In genomic region chr10:3043512-3044368, GRCh38 we compare ENCODE assay signal across 8 cellular contexts. TPM values are rescaled to one million over a fixed set of nuclear protein-coding genes. Genes with fewer than 3 reads are reported as not detected.
DNase-seq lines count a peak whose midpoint lies in the region; ATAC-seq, FAIRE-seq and TF ChIP-seq lines count a peak whose summit lies in the region.

No MANE protein-coding gene starts in this region.

- H3K9me3 ChIP-seq in OCI-LY3 (ENCODE audit: insufficient read depth, low read length): no peaks in the 10 kb centered on the region
- no peaks in the 10 kb centered on the region for H3K9me3 ChIP-seq in osteoblast (ENCODE audit: low read depth, low read length)

- H4K20me1 ChIP-seq in OCI-LY3 (ENCODE audit: insufficient read depth, low read length) (no peaks in the 10 kb centered on the region), osteoblast (ENCODE audit: insufficient read depth, low read length) (no peaks in the 10 kb centered on the region)

- no peak overlapping the region for H3K9ac ChIP-seq in OCI-LY3 (ENCODE audit: low read length)

- H3K27ac ChIP-seq in OCI-LY3 (ENCODE audit: low read length) (no peak overlapping the region), osteoblast (ENCODE audit: low read depth, low read length) (no peak overlapping the region)

- H3K4me2 ChIP-seq in OCI-LY3 (ENCODE audit: low read length) (peak overlapping the region; percentile 17), osteoblast (ENCODE audit: insufficient read depth, low read length) (peak overlapping the region; percentile 40)

- peak; percentile 94 for ATAC-seq in GM19463 (IDR thresholded peaks at IDR 0.05; ENCODE audit: unreplicated experiment)
- ATAC-seq in GM21526 (IDR thresholded peaks at IDR 0.05; ENCODE audit: low FRiP score, unreplicated experiment): no peak

- H3K36me3 ChIP-seq in OCI-LY3 (replicated peaks; ENCODE audit: low read depth, low read length) (no peaks in the 10 kb centered on the region), osteoblast (ENCODE audit: insufficient read depth, low read length) (no peaks in the 10 kb centered on the region)

- H3K4me3 ChIP-seq in OCI-LY3 (ENCODE audit: low read length) (no peak overlapping the region), osteoblast (ENCODE audit: insufficient read depth, low read length) (no peak overlapping the region)

- peak; percentile 69 for DNase-seq in DMS114 treated with DMSO at 0.1 percent for 48 hours (lab: John Stamatoyannopoulos, UW; ENCODE audit: unreplicated experiment)
- DNase-seq in HTR-8/SVneo (ENCODE audit: insufficient read length, low spot score): peak; percentile 62
- peak; percentile 24 for DNase-seq in activated T-helper 9 cell treated with anti-CD3 and anti-CD28 coated beads, Interleukin-2, amount 50 U/mL, for 16 hours (ENCODE audit: low read depth)
- peak; percentile 59 for DNase-seq in foreskin melanocyte
- peak; percentile 95 for DNase-seq in osteoblast (ENCODE audit: insufficient read length, low spot score, missing footprints)

- H3K27me3 ChIP-seq in OCI-LY3 (ENCODE audit: low read depth, low read length) (no peaks in the 10 kb centered on the region), osteoblast (ENCODE audit: insufficient read depth, low read length) (no peaks in the 10 kb centered on the region)

- H2AFZ ChIP-seq in OCI-LY3 (ENCODE audit: low read depth, low read length) (no peak overlapping the region), osteoblast (ENCODE audit: low read length) (peak overlapping the region; percentile 45)

- H3K79me2 ChIP-seq in OCI-LY3 (ENCODE audit: low read length) (no peaks in the 10 kb centered on the region), osteoblast (ENCODE audit: insufficient read depth, low read length) (no peaks in the 10 kb centered on the region)

- TF ChIP-seq CTCF in OCI-LY3 (IDR thresholded peaks at IDR 0.05; ENCODE audit: low read depth, low read length) (peak; percentile 77), osteoblast (IDR thresholded peaks at IDR 0.05; ENCODE audit: extremely low read depth, low read depth, low read length) (peak; percentile 92)

- no peak for FAIRE-seq in HTR-8/SVneo (lab: Jason Lieb, UNC)

- H3K4me1 ChIP-seq in OCI-LY3 (ENCODE audit: low read length): peaks cover 3% of the 10 kb centered on the region; the same call in 1 of the 2 replicates
- H3K4me1 ChIP-seq in osteoblast (ENCODE audit: insufficient read depth, low read length): peaks cover 40% of the 10 kb centered on the region

RNA-seq across cellular contexts. Expression of gene PFKP, which starts 23.6 kb away (rescaled TPM):
- total RNA-seq in osteoblast: 71.6 and 80.0 TPM in 2 replicates

Comparison
In these comparisons a context has a peak if more than half of its experiments do, and no peak if none do; other contexts are left out.
1. DNase-seq: peak in every context shown above with its lines; median percentile 95 in osteoblast; 69 in DMS114 treated with DMSO at 0.1 percent for 48 hours; 62 in HTR-8/SVneo; 59 in foreskin melanocyte; 24 in activated T-helper 9 cell treated with anti-CD3 and anti-CD28 coated beads, Interleukin-2, amount 50 U/mL, for 16 hours.